Comparison of ENCODE assay signal across 11 cellular contexts in genomic region chr2:44833123-44834069, GRCh38.
A peak's percentile ranks its signal among the peaks of the same experiment; 100 is the strongest.
DNase-seq lines count a peak whose midpoint lies in the region; ATAC-seq and TF ChIP-seq lines count a peak whose summit lies in the region.
"Had no signal": no experiment of that assay in that cellular context is flagged by ENCODE, and none has a peak within 500 bp of the region (broad histone marks: within the 10 kb centered on the region; RNA-seq: fewer than 3 reads in every experiment).

No MANE protein-coding gene starts in this region.

- no peak overlapping the region for H3K9ac ChIP-seq in H9 (ENCODE audit: extremely low read depth, insufficient read length, low read length)

- H3K4me1 ChIP-seq in H9 (ENCODE audit: insufficient read depth, low read length) = no peaks in the 10 kb centered on the region
- H3K4me1 ChIP-seq in heart right ventricle = no peaks in the 10 kb centered on the region
- H3K4me1 ChIP-seq: vagina had no signal

- H2BK120ac ChIP-seq in H9 (ENCODE audit: low read depth, low read length, poor library complexity, severe bottlenecking) = no peak overlapping the region

- no peak overlapping the region for H4K8ac ChIP-seq in H9 (replicated peaks; ENCODE audit: insufficient read length, low read depth, low read length)

- no peak overlapping the region for H3T11ph ChIP-seq in H9 (ENCODE audit: low read length)

- H3K23ac ChIP-seq in H9 (ENCODE audit: insufficient read length, low read depth, low read length) = no peak overlapping the region

- H4K91ac ChIP-seq in H9 (ENCODE audit: insufficient read length, low read depth, low read length) = no peak overlapping the region

- no peak overlapping the region for H2BK5ac ChIP-seq in H9 (ENCODE audit: insufficient read length, low read length)

- no peak overlapping the region for H2BK20ac ChIP-seq in H9 (ENCODE audit: low read depth, low read length, poor library complexity, severe bottlenecking)

- no peak overlapping the region for H4K5ac ChIP-seq in H9 (ENCODE audit: insufficient read length, low read depth, low read length)

- ATAC-seq in GM19351 (IDR thresholded peaks at IDR 0.05; ENCODE audit: unreplicated experiment) (peak; percentile 68), HG03064 (IDR thresholded peaks at IDR 0.05; ENCODE audit: low read depth, unreplicated experiment) (peak; percentile 46), heart right ventricle (no peak)

- H3K23me2 ChIP-seq in H9 (ENCODE audit: insufficient read length, low read depth, low read length, poor library complexity, severe bottlenecking) = no peaks in the 10 kb centered on the region

- no peak overlapping the region for H3K27ac ChIP-seq in H9 (ENCODE audit: insufficient read length, low read depth, low read length)
- H3K27ac ChIP-seq in heart right ventricle = no peak overlapping the region
- H3K27ac ChIP-seq: vagina had no signal

- H2AFZ ChIP-seq in H9 (ENCODE audit: low read length) = no peak overlapping the region

- H3K14ac ChIP-seq in H9 (ENCODE audit: insufficient read depth, low read length) = no peak overlapping the region

- H3K27ac Mint-ChIP-seq in activated T-helper 1 cell treated with anti-CD3 and anti-CD28 coated beads, Interleukin-12 subunit alpha, Interleukin-12 subunit beta, Interleukin-2, Interleukin-4 antibody, amounts not matched to agents 30 ng/mL and 10 ng/mL and 1 ng/mL, durations not matched to agents 14 hours and 24 hours and 36 hours = peak overlapping the region; percentile 69
- no peak overlapping the region; a peak in 1 of 7 replicates for H3K27ac Mint-ChIP-seq in H9
- H3K27ac Mint-ChIP-seq: CD4-positive, alpha-beta T cell had no signal

- H3K4me2 ChIP-seq in H9 (ENCODE audit: insufficient read depth, insufficient read length, low read length) = no peak overlapping the region

- no peaks in the 10 kb centered on the region for H3K36me3 ChIP-seq in heart right ventricle
- H3K36me3 ChIP-seq: vagina had no signal

- H3K4ac ChIP-seq in H9 (ENCODE audit: low read depth, low read length) = no peak overlapping the region

- H3K4me3 Mint-ChIP-seq in activated T-helper 1 cell treated with anti-CD3 and anti-CD28 coated beads, Interleukin-12 subunit alpha, Interleukin-12 subunit beta, Interleukin-2, Interleukin-4 antibody, amounts not matched to agents 30 ng/mL and 10 ng/mL and 1 ng/mL, durations not matched to agents 14 hours and 24 hours and 36 hours = no peak overlapping the region
- H3K4me3 Mint-ChIP-seq in H9 = no peak overlapping the region
- H3K4me3 Mint-ChIP-seq: CD4-positive, alpha-beta T cell had no signal

- peaks cover 2% of the 10 kb centered on the region for H3K27me3 Mint-ChIP-seq in activated T-helper 1 cell treated with anti-CD3 and anti-CD28 coated beads, Interleukin-12 subunit alpha, Interleukin-12 subunit beta, Interleukin-2, Interleukin-4 antibody, amounts not matched to agents 30 ng/mL and 10 ng/mL and 1 ng/mL, durations not matched to agents 14 hours and 24 hours and 36 hours (ENCODE audit: insufficient read depth)
- peaks cover 11% of the 10 kb centered on the region for H3K27me3 Mint-ChIP-seq in H9 (ENCODE audit: low read depth)

- no peaks in the 10 kb centered on the region for H3K79me2 ChIP-seq in H9 (ENCODE audit: insufficient read depth, low read length)

- H3K18ac ChIP-seq in H9 (ENCODE audit: insufficient read length, low read depth, low read length) = no peak overlapping the region

- H2BK12ac ChIP-seq in H9 (ENCODE audit: insufficient read length, low read depth, low read length) = no peak overlapping the region

- no peak overlapping the region for H2BK15ac ChIP-seq in H9 (ENCODE audit: low read depth, low read length)

- no peaks in the 10 kb centered on the region for H3K79me1 ChIP-seq in H9 (ENCODE audit: insufficient read depth, low read depth, low read length, poor library complexity, severe bottlenecking)

- H3K9me3 ChIP-seq in H9 (ENCODE audit: control insufficient read depth, low read depth, low read length) (no peaks in the 10 kb centered on the region), heart right ventricle (peaks cover 0 to 24% (median 5%) of the 10 kb centered on the region in 11 donors)
- H3K9me3 ChIP-seq: vagina had no signal

- intact Hi-C loops in activated T-helper 1 cell treated with anti-CD3 and anti-CD28 coated beads, Interleukin-12 subunit alpha, Interleukin-12 subunit beta, Interleukin-2, Interleukin-4 antibody, amounts not matched to agents 30 ng/mL and 10 ng/mL and 1 ng/mL, durations not matched to agents 14 hours and 24 hours and 36 hours (cut with micrococcal nuclease) = no loop called here
- intact Hi-C loops in heart right ventricle (cut with DNase I) = no loop called here

- H4K20me1 ChIP-seq in H9 (ENCODE audit: control insufficient read depth, insufficient read depth, insufficient read length) = no peaks in the 10 kb centered on the region

- H3K36me3 Mint-ChIP-seq in activated T-helper 1 cell treated with anti-CD3 and anti-CD28 coated beads, Interleukin-12 subunit alpha, Interleukin-12 subunit beta, Interleukin-2, Interleukin-4 antibody, amounts not matched to agents 30 ng/mL and 10 ng/mL and 1 ng/mL, durations not matched to agents 14 hours and 24 hours and 36 hours (ENCODE audit: low read depth) = no peaks in the 10 kb centered on the region
- peaks cover 2 to 9% (median 3%) of the 10 kb centered on the region in 3 experiments; a peak in 5 of 7 replicates for H3K36me3 Mint-ChIP-seq in H9 (ENCODE audit: insufficient read depth in 1 of 3, low read depth in 3 of 3)

- no peak for TF ChIP-seq CTCF in H9 (conservative IDR thresholded peaks at IDR 0.05)
- TF ChIP-seq CTCF in heart right ventricle (IDR thresholded peaks at IDR 0.05) = no peak

- H3K4me1 Mint-ChIP-seq in activated T-helper 1 cell treated with anti-CD3 and anti-CD28 coated beads, Interleukin-12 subunit alpha, Interleukin-12 subunit beta, Interleukin-2, Interleukin-4 antibody, amounts not matched to agents 30 ng/mL and 10 ng/mL and 1 ng/mL, durations not matched to agents 14 hours and 24 hours and 36 hours (ENCODE audit: low read depth) = peaks cover 33% of the 10 kb centered on the region
- H3K4me1 Mint-ChIP-seq in H9 = 0 out of 4 replicates have a peak, but pooled peaks cover 0 to 3% of the 10 kb centered on the region in 2 experiments

- peaks cover 3% of the 10 kb centered on the region for H3K9me3 Mint-ChIP-seq in activated T-helper 1 cell treated with anti-CD3 and anti-CD28 coated beads, Interleukin-12 subunit alpha, Interleukin-12 subunit beta, Interleukin-2, Interleukin-4 antibody, amounts not matched to agents 30 ng/mL and 10 ng/mL and 1 ng/mL, durations not matched to agents 14 hours and 24 hours and 36 hours
- H3K9me3 Mint-ChIP-seq in H9 = peaks cover 2 to 7% of the 10 kb centered on the region in 2 experiments; a peak in 4 of 5 replicates
- H3K9me3 Mint-ChIP-seq: CD4-positive, alpha-beta T cell had no signal

- DNase-seq in EH (ENCODE audit: low read depth) (peak; percentile 2), H9 (no peak), heart right ventricle (no peak), SHP77 (lab: John Stamatoyannopoulos, UW) (no peak), nucleus accumbens (lab: John Stamatoyannopoulos, UW) (no peak)
- DNase-seq in activated T-helper 1 cell treated with anti-CD3 and anti-CD28 coated beads, Interleukin-12 subunit alpha, Interleukin-12 subunit beta, Interleukin-2, Interleukin-4 antibody, amounts not matched to agents 30 ng/mL and 10 ng/mL and 1 ng/mL, durations not matched to agents 14 hours and 24 hours and 36 hours (ENCODE audit: low spot score) = no peak
- DNase-seq: CD4-positive, alpha-beta T cell; NCI-H1694 had no signal

- no peak overlapping the region for H3K56ac ChIP-seq in H9 (ENCODE audit: insufficient read length, low read depth, low read length)

- H2AK5ac ChIP-seq in H9 (ENCODE audit: insufficient read length, low read length) = no peak overlapping the region

- WGBS in H9 (ENCODE audit: extremely low coverage, insufficient read length, low lambda C conversion rate) = 100% methylated on average over 2 of the region's 6 CpGs
- 79% methylated on average over 6 of the region's 6 CpGs for WGBS in heart right ventricle, 2 donors

- no peak overlapping the region for H3K4me3 ChIP-seq in heart right ventricle
- H3K4me3 ChIP-seq: vagina had no signal

- no peaks in the 10 kb centered on the region for H3K27me3 ChIP-seq in H9 (ENCODE audit: insufficient read depth, low read length)
- peaks cover 0 to 13% (median 4%) of the 10 kb centered on the region in 7 donors for H3K27me3 ChIP-seq in heart right ventricle
- H3K27me3 ChIP-seq: vagina had no signal

Comparison
In these comparisons a context has a peak if more than half of its experiments do, and no peak if none do; other contexts are left out.
1. ATAC-seq: peak in GM19351 (single experiment) and HG03064 (single experiment); none in heart right ventricle (0 of 8).